In genomic region chr16:11793840-11794239, GRCh38 we compare ENCODE assay signal across 10 cellular contexts. TPM values are rescaled to one million over a fixed set of nuclear protein-coding genes. Genes with fewer than 3 reads are reported as not detected.
DNase-seq lines count a peak whose midpoint lies in the region; ATAC-seq, FAIRE-seq and TF ChIP-seq lines count a peak whose summit lies in the region.
"Had no signal": no experiment of that assay in that cellular context is flagged by ENCODE, and none has a peak within 500 bp of the region (broad histone marks: within the 10 kb centered on the region; RNA-seq: fewer than 3 reads in every experiment).

No MANE protein-coding gene starts in this region.

- intact Hi-C loops in HepG2 (cut with micrococcal nuclease; ENCODE audit: unreplicated experiment) = loop anchor here (1.0 to 10.0 kb wide), 2 partner anchors 8 to 209 kb away; partner anchors contain the start of gene LITAF
- intact Hi-C loops in right lobe of liver (cut with DNase I) = loop anchor here (10.0 kb wide), 2 partner anchors 59 to 69 kb away; no protein-coding TSS in a partner anchor
- intact Hi-C loops in lower lobe of right lung (cut with DNase I) = no loop called here
- intact Hi-C loops in transverse colon (cut with DNase I; ENCODE audit: low total_unique reads) = no loop called here
- intact Hi-C loops in adrenal gland (cut with DNase I) = no loop called here

- WGBS in HepG2 (ENCODE audit: low lambda C conversion rate) = 85% methylated on average over 7 of the region's 7 CpGs
- WGBS in right lobe of liver (ENCODE audit: insufficient coverage, low coverage, low lambda C conversion rate, missing lambda C conversion rate) = 69% methylated on average over 7 of the region's 7 CpGs
- 70 to 75% methylated on average over 3 to 7 of the region's 7 CpGs for WGBS in transverse colon (ENCODE audit: low coverage in 1 of 2), 2 donors
- 72 to 82% (median 72%) methylated on average over 7 of the region's 7 CpGs for WGBS in adrenal gland, 4 donors

- peak overlapping the region; percentile 56 for H3K4me2 ChIP-seq in HepG2 (ENCODE audit: low read depth, low read length)

- H3K79me2 ChIP-seq in HepG2 (ENCODE audit: insufficient read depth, low read length) = peaks cover 91% of the 10 kb centered on the region

- DNase-seq in HepG2 (ENCODE audit: low spot score) (no peak), right lobe of liver (no peak), lower lobe of right lung (no peak), transverse colon (no peak), adrenal gland (no peak)
- DNase-seq in activated naive CD8-positive, alpha-beta T cell treated with anti-CD3 and anti-CD28 coated beads for 36 hours = no peak

- H3K9ac ChIP-seq in HepG2 (ENCODE audit: insufficient read depth, low read depth, low read length) = no peak overlapping the region

- peak overlapping the region; percentile 52 for H3K27ac ChIP-seq in HepG2 (ENCODE audit: extremely low read length, insufficient read depth, low read length)
- peak overlapping the region in 1 of 3 donors; percentile 70 for H3K27ac ChIP-seq in right lobe of liver
- peak overlapping the region; percentile 99 for H3K27ac ChIP-seq in lower lobe of right lung
- peak overlapping the region; percentile 63 to 100 (median 97) for H3K27ac ChIP-seq in transverse colon
- H3K27ac ChIP-seq in adrenal gland = peak overlapping the region in 2 of 5 donors; percentile 19 to 96

- no peak for FAIRE-seq in HepG2 (lab: Jason Lieb, UNC)
- FAIRE-seq: HTR-8/SVneo had no signal

- H4K20me1 ChIP-seq in HepG2 (ENCODE audit: insufficient read depth, low read length) = peaks cover 53% of the 10 kb centered on the region

- H3K9me3 ChIP-seq in HepG2 (ENCODE audit: low read length) (no peaks in the 10 kb centered on the region), right lobe of liver (no peaks in the 10 kb centered on the region), lower lobe of right lung (no peaks in the 10 kb centered on the region), transverse colon (no peaks in the 10 kb centered on the region), adrenal gland (replicated peaks in 1 of 3) (no peaks in the 10 kb centered on the region)

- no peaks in the 10 kb centered on the region for H3K9me3 Mint-ChIP-seq in activated naive CD8-positive, alpha-beta T cell treated with anti-CD3 and anti-CD28 coated beads for 36 hours

- H3K27me3 ChIP-seq in HepG2 (ENCODE audit: control insufficient read depth in 1 of 2, insufficient read depth in 2 of 2, low read length in 2 of 2) (no peaks in the 10 kb centered on the region; a peak in 1 of 5 replicates), right lobe of liver (no peaks in the 10 kb centered on the region), lower lobe of right lung (ENCODE audit: low read depth) (no peaks in the 10 kb centered on the region), transverse colon (no peaks in the 10 kb centered on the region), adrenal gland (no peaks in the 10 kb centered on the region)

- peak overlapping the region; percentile 91 for H3K27ac Mint-ChIP-seq in activated naive CD8-positive, alpha-beta T cell treated with anti-CD3 and anti-CD28 coated beads for 36 hours

- TF ChIP-seq CTCF in HepG2 (CRISPR knock-in tag; IDR thresholded peaks at IDR 0.05) = no peak
- no peak for TF ChIP-seq CTCF in right lobe of liver (IDR thresholded peaks at IDR 0.05)
- TF ChIP-seq CTCF in lower lobe of right lung (IDR thresholded peaks at IDR 0.05) = no peak
- TF ChIP-seq CTCF in transverse colon (IDR thresholded peaks at IDR 0.05) = no peak
- no peak for TF ChIP-seq CTCF in adrenal gland (IDR thresholded peaks at IDR 0.05)

- H3K36me3 ChIP-seq in HepG2 (replicated peaks in 1 of 2; ENCODE audit: control insufficient read depth in 1 of 2, insufficient read depth in 2 of 2, low read length in 2 of 2) = peaks cover 0 to 8% of the 10 kb centered on the region in 2 experiments; a peak in 2 of 5 replicates
- H3K36me3 ChIP-seq in right lobe of liver = no peaks in the 10 kb centered on the region
- peaks cover 14% of the 10 kb centered on the region for H3K36me3 ChIP-seq in lower lobe of right lung
- H3K36me3 ChIP-seq in transverse colon = no peaks in the 10 kb centered on the region
- H3K36me3 ChIP-seq in adrenal gland (replicated peaks in 1 of 2) = no peaks in the 10 kb centered on the region

- ATAC-seq in HepG2 (no peak), right lobe of liver (no peak), lower lobe of right lung (no peak), GM18502 (IDR thresholded peaks at IDR 0.05; ENCODE audit: poor library complexity, unreplicated experiment) (no peak), GM18511 (IDR thresholded peaks at IDR 0.05; ENCODE audit: unreplicated experiment) (no peak)

- BruUV-seq in HepG2 (replicated peaks; lab: Mats Ljungman, UMichigan) = no TSS peak

- TF ChIP-seq RAD21 in HepG2 (CRISPR knock-in tag; IDR thresholded peaks at IDR 0.05) = no peak

- peaks cover 38% of the 10 kb centered on the region for H3K36me3 Mint-ChIP-seq in activated naive CD8-positive, alpha-beta T cell treated with anti-CD3 and anti-CD28 coated beads for 36 hours

- in situ Hi-C loops in HepG2 (cut with HindIII; ENCODE audit: extremely low pct_ligation_motif_present, low pct_unique_long_range_greater_than_20kb) (no loop called here), transverse colon (cut with MboI; ENCODE audit: low pct_ligation_motif_present in 1 of 4, low pct_unique_long_range_greater_than_20kb in 1 of 4, low sequenced_read_pairs in 3 of 4) (no loop called here)

- POLR2A ChIA-PET in HepG2 (lab: Yijun Ruan, JAX) = interaction anchor here (1.3 to 5.5 kb wide), 2 partner anchors 45 to 51 kb away, joined by 3 to 85 read pairs; partner anchors contain the start of gene TXNDC11

- CTCF ChIA-PET in HepG2 (lab: Yijun Ruan, JAX; ENCODE audit: low intra/inter-chr PET ratio, low total read pairs) = no interaction called here

- no peaks in the 10 kb centered on the region for H3K27me3 Mint-ChIP-seq in activated naive CD8-positive, alpha-beta T cell treated with anti-CD3 and anti-CD28 coated beads for 36 hours

- no peak overlapping the region for H3K4me3 ChIP-seq in HepG2 (replicated peaks in 1 of 3; ENCODE audit: insufficient read depth in 1 of 3, low read depth in 2 of 3, low read length in 3 of 3)
- H3K4me3 ChIP-seq in right lobe of liver = no peak overlapping the region
- no peak overlapping the region for H3K4me3 ChIP-seq in lower lobe of right lung
- H3K4me3 ChIP-seq in transverse colon = no peak overlapping the region
- no peak overlapping the region for H3K4me3 ChIP-seq in adrenal gland
- H3K4me3 ChIP-seq: SK-N-MC had no signal

- TF ChIP-seq POLR2A in HepG2 (IDR thresholded peaks at IDR 0.05; ENCODE audit: insufficient read depth in 1 of 2, low read depth in 2 of 2, low read length in 2 of 2) (no peak), right lobe of liver (IDR thresholded peaks at IDR 0.05) (no peak), transverse colon (IDR thresholded peaks at IDR 0.05) (no peak), adrenal gland (IDR thresholded peaks at IDR 0.05) (no peak)

- no peak overlapping the region for H2AFZ ChIP-seq in HepG2 (ENCODE audit: low read length)

- TF ChIP-seq EP300 in HepG2 (IDR thresholded peaks at IDR 0.05; ENCODE audit: low read depth in 2 of 2, low read length in 2 of 2) (no peak), HepG2 (CRISPR knock-in tag; IDR thresholded peaks at IDR 0.05; ENCODE audit: borderline replicate concordance) (no peak), transverse colon (IDR thresholded peaks at IDR 0.05; ENCODE audit: low read depth) (no peak)

- H3K4me3 Mint-ChIP-seq in activated naive CD8-positive, alpha-beta T cell treated with anti-CD3 and anti-CD28 coated beads for 36 hours = peak overlapping the region; percentile 59

- peaks cover 78% of the 10 kb centered on the region for H3K4me1 ChIP-seq in HepG2 (ENCODE audit: insufficient read depth, low read length)
- peaks cover 0 to 66% (median 27%) of the 10 kb centered on the region in 4 donors for H3K4me1 ChIP-seq in right lobe of liver
- H3K4me1 ChIP-seq in lower lobe of right lung = peaks cover 77% of the 10 kb centered on the region
- H3K4me1 ChIP-seq in transverse colon = peaks cover 35 to 71% (median 54%) of the 10 kb centered on the region in 4 donors
- H3K4me1 ChIP-seq in adrenal gland (replicated peaks in 1 of 2) = peaks cover 42 to 71% of the 10 kb centered on the region in 2 donors

- peaks cover 67% of the 10 kb centered on the region for H3K4me1 Mint-ChIP-seq in activated naive CD8-positive, alpha-beta T cell treated with anti-CD3 and anti-CD28 coated beads for 36 hours

RNA-seq across cellular contexts. Expression of gene ZC3H7A, which starts 3.2 kb away (rescaled TPM):
- total RNA-seq in HepG2 (2016; rRNA removed; fragmentation: Illumina TruSeq; extraction: Trizol) (29.2 and 51.5 TPM in 2 replicates), right lobe of liver (10 to 100 TPM; 22.8 to 34.0 (median 26.9) TPM), lower lobe of right lung (66.3 TPM), transverse colon (10 to 100 TPM; 38.1 to 92.0 (median 63.3) TPM), adrenal gland (10 to 100 TPM; 32.1 to 61.3 (median 43.0) TPM)
- 36.4 and 39.0 TPM in 2 replicates for total RNA-seq in HepG2 (2016; cell fraction: cytosol; rRNA removed; fragmentation: Illumina TruSeq; extraction: Trizol; ENCODE audit: low read depth)
- total RNA-seq in HepG2 (2016; cell fraction: insoluble cytoplasmic fraction; rRNA removed; fragmentation: Illumina TruSeq; extraction: Trizol) = 27.9 and 45.5 TPM in 2 replicates
- total RNA-seq in HepG2 (2016; cell fraction: membrane; rRNA removed; fragmentation: Illumina TruSeq; extraction: Trizol) = 21.9 and 22.1 TPM in 2 replicates
- 62.9 and 69.9 TPM in 2 replicates for total RNA-seq in HepG2 (2016; cell fraction: nucleus; rRNA removed; fragmentation: Illumina TruSeq; extraction: Trizol)
- polyA plus RNA-seq in HepG2 (2011; rRNA removed) (28.4 and 36.8 TPM in 2 replicates), adrenal gland (10 to 100 TPM; 31.1 to 83.9 (median 35.9) TPM)
- 17.3 and 26.0 TPM in 2 replicates for polyA plus RNA-seq in HepG2 (2011; cell fraction: cytosol; rRNA removed)
- 65.4 and 82.1 TPM in 2 replicates for polyA plus RNA-seq in HepG2 (2011; cell fraction: nucleus; rRNA removed)
- polyA plus RNA-seq in HepG2 (2012) = 38.8 and 45.6 TPM in 2 replicates
- polyA plus RNA-seq in HepG2 (2016; cell fraction: cytosol; fragmentation: Illumina TruSeq; extraction: Trizol; ENCODE audit: low read depth) = 7.0 and 7.9 TPM in 2 replicates
- 53.0 and 59.0 TPM in 2 replicates for polyA plus RNA-seq in HepG2 (2016; cell fraction: insoluble cytoplasmic fraction; fragmentation: Illumina TruSeq; extraction: Trizol; ENCODE audit: low read depth)
- polyA plus RNA-seq in HepG2 (2016; cell fraction: membrane; fragmentation: Illumina TruSeq; extraction: Trizol; ENCODE audit: low read depth) = 12.7 and 13.1 TPM in 2 replicates
- 118 and 123 TPM in 2 replicates for polyA plus RNA-seq in HepG2 (2016; cell fraction: nucleus; fragmentation: Illumina TruSeq; extraction: Trizol; ENCODE audit: insufficient read depth, low read depth)
- 15.6 and 21.1 TPM in 2 replicates for polyA minus RNA-seq in HepG2 (2011; rRNA and poly(A)+ RNA removed; ENCODE audit: low replicate concordance)
- 19.2 and 27.3 TPM in 2 replicates for polyA minus RNA-seq in HepG2 (2011; cell fraction: cytosol; rRNA and poly(A)+ RNA removed)
- 93.7 and 101 TPM in 2 replicates for polyA minus RNA-seq in HepG2 (2011; cell fraction: nucleus; rRNA and poly(A)+ RNA removed)
- 10 to 100 TPM; 54.1 to 57.9 TPM for total RNA-seq in activated naive CD8-positive, alpha-beta T cell treated with anti-CD3 and anti-CD28 coated beads for 36 hours

RNA-seq across cellular contexts. Expression of gene TXNDC11, which starts 51.2 kb away (rescaled TPM):
- 46.4 and 74.9 TPM in 2 replicates for total RNA-seq in HepG2 (2016; rRNA removed; fragmentation: Illumina TruSeq; extraction: Trizol)
- total RNA-seq in HepG2 (2016; cell fraction: cytosol; rRNA removed; fragmentation: Illumina TruSeq; extraction: Trizol; ENCODE audit: low read depth) = 35.1 and 37.4 TPM in 2 replicates
- 41.1 and 74.2 TPM in 2 replicates for total RNA-seq in HepG2 (2016; cell fraction: insoluble cytoplasmic fraction; rRNA removed; fragmentation: Illumina TruSeq; extraction: Trizol)
- 66.4 and 69.7 TPM in 2 replicates for total RNA-seq in HepG2 (2016; cell fraction: membrane; rRNA removed; fragmentation: Illumina TruSeq; extraction: Trizol)
- 67.8 and 74.4 TPM in 2 replicates for total RNA-seq in HepG2 (2016; cell fraction: nucleus; rRNA removed; fragmentation: Illumina TruSeq; extraction: Trizol)
- 123 and 124 TPM in 2 replicates for polyA plus RNA-seq in HepG2 (2011; rRNA removed)
- polyA plus RNA-seq in HepG2 (2011; cell fraction: cytosol; rRNA removed) = 124 and 127 TPM in 2 replicates
- 90.0 and 92.7 TPM in 2 replicates for polyA plus RNA-seq in HepG2 (2011; cell fraction: nucleus; rRNA removed)
- polyA plus RNA-seq in HepG2 (2012) = 52.3 and 58.7 TPM in 2 replicates
- polyA plus RNA-seq in HepG2 (2016; cell fraction: cytosol; fragmentation: Illumina TruSeq; extraction: Trizol; ENCODE audit: low read depth) = 27.8 and 29.0 TPM in 2 replicates
- polyA plus RNA-seq in HepG2 (2016; cell fraction: insoluble cytoplasmic fraction; fragmentation: Illumina TruSeq; extraction: Trizol; ENCODE audit: low read depth) = 50.3 and 56.6 TPM in 2 replicates
- 51.9 and 62.9 TPM in 2 replicates for polyA plus RNA-seq in HepG2 (2016; cell fraction: membrane; fragmentation: Illumina TruSeq; extraction: Trizol; ENCODE audit: low read depth)
- 110 TPM in 2 replicates for polyA plus RNA-seq in HepG2 (2016; cell fraction: nucleus; fragmentation: Illumina TruSeq; extraction: Trizol; ENCODE audit: insufficient read depth, low read depth)
- 53.2 and 119 TPM in 2 replicates for polyA minus RNA-seq in HepG2 (2011; rRNA and poly(A)+ RNA removed; ENCODE audit: low replicate concordance)
- 62.7 TPM in 2 replicates for polyA minus RNA-seq in HepG2 (2011; cell fraction: cytosol; rRNA and poly(A)+ RNA removed)
- 73.1 and 73.3 TPM in 2 replicates for polyA minus RNA-seq in HepG2 (2011; cell fraction: nucleus; rRNA and poly(A)+ RNA removed)
- 10 to 100 TPM; 43.2 to 63.3 (median 54.0) TPM for total RNA-seq in right lobe of liver
- total RNA-seq in activated naive CD8-positive, alpha-beta T cell treated with anti-CD3 and anti-CD28 coated beads for 36 hours = 10 to 100 TPM; 24.5 to 27.3 TPM
- total RNA-seq in lower lobe of right lung = 88.2 TPM
- 100 to 1,000 TPM in 1 of 4 donors, 10 to 100 TPM in 3; 66.8 to 105 (median 71.1) TPM for total RNA-seq in transverse colon
- total RNA-seq in adrenal gland = 10 to 100 TPM; 33.5 to 68.4 (median 48.1) TPM
- 10 to 100 TPM; 51.2 to 78.1 (median 57.4) TPM for polyA plus RNA-seq in adrenal gland

RNA-seq across cellular contexts. Expression of gene RSL1D1, which starts 57.5 kb away (rescaled TPM):
- total RNA-seq in HepG2 (2016; rRNA removed; fragmentation: Illumina TruSeq; extraction: Trizol) = 343 and 502 TPM in 2 replicates
- total RNA-seq in HepG2 (2016; cell fraction: cytosol; rRNA removed; fragmentation: Illumina TruSeq; extraction: Trizol; ENCODE audit: low read depth) = 118 and 139 TPM in 2 replicates
- 337 and 511 TPM in 2 replicates for total RNA-seq in HepG2 (2016; cell fraction: insoluble cytoplasmic fraction; rRNA removed; fragmentation: Illumina TruSeq; extraction: Trizol)
- total RNA-seq in HepG2 (2016; cell fraction: membrane; rRNA removed; fragmentation: Illumina TruSeq; extraction: Trizol) = 248 and 308 TPM in 2 replicates
- 210 and 225 TPM in 2 replicates for total RNA-seq in HepG2 (2016; cell fraction: nucleus; rRNA removed; fragmentation: Illumina TruSeq; extraction: Trizol)
- polyA plus RNA-seq in HepG2 (2011; rRNA removed) = 125 and 187 TPM in 2 replicates
- 77.4 and 149 TPM in 2 replicates for polyA plus RNA-seq in HepG2 (2011; cell fraction: cytosol; rRNA removed)
- polyA plus RNA-seq in HepG2 (2011; cell fraction: nucleus; rRNA removed) = 15.5 and 28.9 TPM in 2 replicates
- polyA plus RNA-seq in HepG2 (2012) = 330 and 427 TPM in 2 replicates
- 128 and 147 TPM in 2 replicates for polyA plus RNA-seq in HepG2 (2016; cell fraction: cytosol; fragmentation: Illumina TruSeq; extraction: Trizol; ENCODE audit: low read depth)
- 679 and 682 TPM in 2 replicates for polyA plus RNA-seq in HepG2 (2016; cell fraction: insoluble cytoplasmic fraction; fragmentation: Illumina TruSeq; extraction: Trizol; ENCODE audit: low read depth)
- polyA plus RNA-seq in HepG2 (2016; cell fraction: membrane; fragmentation: Illumina TruSeq; extraction: Trizol; ENCODE audit: low read depth) = 277 and 347 TPM in 2 replicates
- polyA plus RNA-seq in HepG2 (2016; cell fraction: nucleus; fragmentation: Illumina TruSeq; extraction: Trizol; ENCODE audit: insufficient read depth, low read depth) = 279 and 286 TPM in 2 replicates
- polyA minus RNA-seq in HepG2 (2011; rRNA and poly(A)+ RNA removed; ENCODE audit: low replicate concordance) = 28.2 and 33.4 TPM in 2 replicates
- polyA minus RNA-seq in HepG2 (2011; cell fraction: cytosol; rRNA and poly(A)+ RNA removed) = 201 and 239 TPM in 2 replicates
- 96.4 and 115 TPM in 2 replicates for polyA minus RNA-seq in HepG2 (2011; cell fraction: nucleus; rRNA and poly(A)+ RNA removed)
- 10 to 100 TPM; 38.1 to 77.3 (median 54.9) TPM for total RNA-seq in right lobe of liver
- total RNA-seq in activated naive CD8-positive, alpha-beta T cell treated with anti-CD3 and anti-CD28 coated beads for 36 hours = 100 to 1,000 TPM; 434 to 441 TPM
- total RNA-seq in lower lobe of right lung = 133 TPM
- 100 to 1,000 TPM in 1 of 4 donors, 10 to 100 TPM in 3; 41.5 to 120 (median 65.9) TPM for total RNA-seq in transverse colon
- 100 to 1,000 TPM in 7 of 8 donors, 10 to 100 TPM in 1; 90.6 to 511 (median 124) TPM for total RNA-seq in adrenal gland
- 100 to 1,000 TPM in 1 of 3 donors, 10 to 100 TPM in 2; 40.1 to 364 (median 43.1) TPM for polyA plus RNA-seq in adrenal gland

Comparison
In these comparisons a context has a peak if more than half of its experiments do, and no peak if none do; other contexts are left out.
1. intact Hi-C loops: an anchor here in HepG2 (1.0 to 10.0 kb wide) and right lobe of liver (10.0 kb wide); none called in lower lobe of right lung, transverse colon and adrenal gland.